ENCODE assay signal across 10 cellular contexts in genomic region chr1:221793439-221794078, GRCh38. TPM values are rescaled to one million over a fixed set of nuclear protein-coding genes. Genes with fewer than 3 reads are reported as not detected.
DNase-seq lines count a peak whose midpoint lies in the region; ATAC-seq and TF ChIP-seq lines count a peak whose summit lies in the region.
"Had no signal": no experiment of that assay in that cellular context is flagged by ENCODE, and none has a peak within 500 bp of the region (broad histone marks: within the 10 kb centered on the region; RNA-seq: fewer than 3 reads in every experiment).

No MANE protein-coding gene starts in this region.

- no peaks in the 10 kb centered on the region for H3K9me3 Mint-ChIP-seq in dendritic cell treated with granulocyte-macrophage colony-stimulating factor and Interleukin-4, amounts not matched to agents 40 ng/mL and 50 ng/mL, for 4 days

- H3K27ac Mint-ChIP-seq in dendritic cell treated with granulocyte-macrophage colony-stimulating factor and Interleukin-4, amounts not matched to agents 40 ng/mL and 50 ng/mL, for 4 days: peak overlapping the region; percentile 20

- H3K27ac ChIP-seq in left lung: no peak overlapping the region

- H3K4me1 Mint-ChIP-seq in dendritic cell treated with granulocyte-macrophage colony-stimulating factor and Interleukin-4, amounts not matched to agents 40 ng/mL and 50 ng/mL, for 4 days (ENCODE audit: low read depth): peaks cover 13% of the 10 kb centered on the region

- TF ChIP-seq CTCF in left lung (IDR thresholded peaks at IDR 0.05): no peak

- no peak for DNase-seq in NCI-H1092 treated with DMSO at 0.1 percent for 48 hours (lab: John Stamatoyannopoulos, UW)
- DNase-seq in left lung: no peak
- DNase-seq in NCI-H446 treated with DMSO at 0.1 percent for 48 hours (lab: John Stamatoyannopoulos, UW): no peak
- DNase-seq in NCI-H1436 (lab: John Stamatoyannopoulos, UW): no peak
- DNase-seq: dermis blood vessel endothelial cell, SHP77 had no signal

- H3K27me3 ChIP-seq in left lung: no peaks in the 10 kb centered on the region

- peaks cover 2% of the 10 kb centered on the region for H3K27me3 Mint-ChIP-seq in dendritic cell treated with granulocyte-macrophage colony-stimulating factor and Interleukin-4, amounts not matched to agents 40 ng/mL and 50 ng/mL, for 4 days

- intact Hi-C loops in dendritic cell treated with granulocyte-macrophage colony-stimulating factor and Interleukin-4, amounts not matched to agents 40 ng/mL and 50 ng/mL, for 4 days (cut with micrococcal nuclease): no loop called here
- intact Hi-C loops in left lung (cut with DNase I): no loop called here

- no peak overlapping the region for H3K4me3 ChIP-seq in left lung

- no peaks in the 10 kb centered on the region for H3K36me3 ChIP-seq in left lung

- H3K4me3 Mint-ChIP-seq in dendritic cell treated with granulocyte-macrophage colony-stimulating factor and Interleukin-4, amounts not matched to agents 40 ng/mL and 50 ng/mL, for 4 days: no peak overlapping the region

- no peaks in the 10 kb centered on the region for H3K9me3 ChIP-seq in left lung

- H3K4me1 ChIP-seq in left lung: no peaks in the 10 kb centered on the region

- H3K36me3 Mint-ChIP-seq in dendritic cell treated with granulocyte-macrophage colony-stimulating factor and Interleukin-4, amounts not matched to agents 40 ng/mL and 50 ng/mL, for 4 days (ENCODE audit: low read depth): no peaks in the 10 kb centered on the region

- peak; percentile 29 for TF ChIP-seq POLR2A in GM15510 (IDR thresholded peaks at IDR 0.05; ENCODE audit: borderline replicate concordance, extremely low read depth, insufficient read length)

- ATAC-seq in GM19468 (IDR thresholded peaks at IDR 0.05; ENCODE audit: extremely low read depth, unreplicated experiment) (peak; percentile 68), HG03342 (IDR thresholded peaks at IDR 0.05; ENCODE audit: unreplicated experiment) (peak; percentile 85), left lung (no peak)

RNA-seq across cellular contexts. Expression of gene DUSP10, which starts 51.7 kb away (rescaled TPM):
- 10 to 100 TPM; 12.6 to 14.5 TPM for total RNA-seq in left lung
